ENCODE assay signal across 18 cellular contexts in the genomic region with DNA sequence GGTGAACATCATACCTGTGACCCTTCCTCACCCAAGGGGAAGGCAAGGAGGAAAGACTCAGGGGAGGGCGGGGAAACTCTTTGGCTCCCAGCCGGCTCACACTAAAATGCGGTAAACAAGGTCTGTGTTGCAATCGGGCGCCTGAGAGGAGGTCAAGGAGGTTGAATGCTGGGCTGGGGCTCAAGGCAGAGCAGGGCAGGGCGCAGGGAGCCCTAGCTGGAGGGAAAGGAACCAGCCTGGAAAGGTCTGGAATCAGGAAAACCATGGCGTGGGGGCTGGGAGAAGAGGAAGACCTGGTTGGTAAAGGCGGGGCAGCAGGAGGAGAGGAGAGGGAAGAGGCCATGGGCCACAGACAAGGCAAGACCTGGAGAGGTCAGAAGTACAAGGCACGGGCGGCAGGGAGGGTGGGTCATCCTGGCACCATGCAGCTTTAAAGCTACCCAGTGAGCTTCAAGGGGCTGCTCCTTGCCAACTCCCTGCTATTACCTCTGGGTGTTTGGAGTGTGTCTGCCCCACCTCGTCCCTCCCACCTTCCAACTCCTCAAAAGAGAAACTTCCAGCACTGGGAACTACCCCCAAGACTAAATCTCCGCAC. TPM values are rescaled to one million over a fixed set of nuclear protein-coding genes. Genes with fewer than 3 reads are reported as not detected.
A peak's percentile ranks its signal among the peaks of the same experiment; 100 is the strongest.
DNase-seq lines count a peak whose midpoint lies in the region; ATAC-seq, FAIRE-seq and TF ChIP-seq lines count a peak whose summit lies in the region.
"Had no signal": no experiment of that assay in that cellular context is flagged by ENCODE, and none has a peak within 500 bp of the region (broad histone marks: within the 10 kb centered on the region; RNA-seq: fewer than 3 reads in every experiment).

No MANE protein-coding gene starts in this region.

- WGBS in H1 (ENCODE audit: extremely low coverage in 1 of 2, insufficient coverage in 1 of 2, insufficient read length in 1 of 2, insufficient replicate concordance in 2 of 2, low coverage in 1 of 2, low lambda C conversion rate in 2 of 2, missing lambda C conversion rate in 1 of 2), 2 experiments, result 79% methylated on average over 12 of the region's 12 CpGs; no CpG with 5 or more reads in 1 of the 2 experiments

- H3K4me1 ChIP-seq in H1 (replicated peaks in 1 of 4; ENCODE audit: control insufficient read depth in 3 of 4, insufficient read depth in 4 of 4, low read length in 3 of 4) (peaks cover 0 to 10% (median 0%) of the 10 kb centered on the region in 4 experiments; a peak in 4 of 7 replicates), mucosa of stomach (ENCODE audit: control insufficient read depth, insufficient read depth, low read length) (peaks cover 85% of the 10 kb centered on the region), upper lobe of right lung (peaks cover 48% of the 10 kb centered on the region)

- ATAC-seq in upper lobe of right lung, result peak; percentile 74

- no peak for TF ChIP-seq EP300 in H1 (IDR thresholded peaks at IDR 0.05; ENCODE audit: borderline replicate concordance in 1 of 2, low read depth in 2 of 2, low read length in 2 of 2)

- H2BK120ac ChIP-seq in H1 (replicated peaks; ENCODE audit: low read depth, low read length), result no peak overlapping the region

- no peaks in the 10 kb centered on the region for H3K36me3 ChIP-seq in H1 (ENCODE audit: control insufficient read depth in 2 of 4, insufficient read depth in 4 of 4, low read length in 3 of 4)
- H3K36me3 ChIP-seq in mucosa of stomach (ENCODE audit: control insufficient read depth, insufficient read depth, low read length), result no peaks in the 10 kb centered on the region
- H3K36me3 ChIP-seq in upper lobe of right lung, result no peaks in the 10 kb centered on the region
- H3K36me3 ChIP-seq: heart right ventricle, SJSA1, thoracic aorta had no signal

- 0 out of 4 replicates have a peak, but pooled peaks cover 0 to 2% of the 10 kb centered on the region in 2 experiments for H3K9me3 ChIP-seq in H1 (ENCODE audit: insufficient read depth in 2 of 2, low read depth in 1 of 2, low read length in 1 of 2)
- H3K9me3 ChIP-seq in mucosa of stomach (ENCODE audit: control insufficient read depth, low read length), result no peaks in the 10 kb centered on the region
- no peaks in the 10 kb centered on the region for H3K9me3 ChIP-seq in upper lobe of right lung
- H3K9me3 ChIP-seq: heart right ventricle, thoracic aorta had no signal

- no peaks in the 10 kb centered on the region for H3K79me1 ChIP-seq in H1 (ENCODE audit: low read depth, low read length)

- H3K9me3 Mint-ChIP-seq in activated CD4-positive, alpha-beta memory T cell treated with anti-CD3 and anti-CD28 coated beads, Interleukin-2, amount 10 ng/mL, durations not matched to agents 7 days and 5 days, result no peaks in the 10 kb centered on the region

- no peak overlapping the region for H2BK15ac ChIP-seq in H1 (ENCODE audit: low read length)

- no peak overlapping the region for H3K4me2 ChIP-seq in H1 (ENCODE audit: insufficient read depth in 1 of 2, low read depth in 2 of 2, low read length in 2 of 2)

- POLR2A ChIA-PET in H1 (lab: Charles Lee; ENCODE audit: partially characterized antibody), result no interaction called here
- POLR2A ChIA-PET in activated CD4-positive, alpha-beta memory T cell treated with anti-CD3 and anti-CD28 coated beads, Interleukin-2, amount 10 ng/mL, durations not matched to agents 7 days and 5 days (lab: Charles Lee), result no interaction called here

- no peak overlapping the region; the same call in 1 of the 2 replicates for H3K18ac ChIP-seq in H1 (ENCODE audit: extremely low read depth, low read length)

- H3K36me3 Mint-ChIP-seq in activated CD4-positive, alpha-beta memory T cell treated with anti-CD3 and anti-CD28 coated beads, Interleukin-2, amount 10 ng/mL, durations not matched to agents 7 days and 5 days (ENCODE audit: low read depth), result no peaks in the 10 kb centered on the region

- no peak overlapping the region for H3K56ac ChIP-seq in H1 (replicated peaks; ENCODE audit: insufficient read length, low read depth, low read length)

- no peak for TF ChIP-seq POLR2A in H1 (IDR thresholded peaks at IDR 0.05; ENCODE audit: control extremely low read depth in 1 of 2, low read depth in 2 of 2, low read length in 2 of 2)

- H3K27me3 Mint-ChIP-seq in activated CD4-positive, alpha-beta memory T cell treated with anti-CD3 and anti-CD28 coated beads, Interleukin-2, amount 10 ng/mL, durations not matched to agents 7 days and 5 days, result peaks cover 62% of the 10 kb centered on the region

- H3K27ac ChIP-seq in H1 (ENCODE audit: low read depth, low read length) (no peak overlapping the region), upper lobe of right lung (peak overlapping the region; percentile 72)
- H3K27ac ChIP-seq: heart right ventricle, SJSA1, thoracic aorta, VCaP had no signal

- no peak overlapping the region for H2BK5ac ChIP-seq in H1 (ENCODE audit: low read depth, low read length)

- H3K4me3 Mint-ChIP-seq in activated CD4-positive, alpha-beta memory T cell treated with anti-CD3 and anti-CD28 coated beads, Interleukin-2, amount 10 ng/mL, durations not matched to agents 7 days and 5 days, result no peak overlapping the region

- H3K4me1 Mint-ChIP-seq in activated CD4-positive, alpha-beta memory T cell treated with anti-CD3 and anti-CD28 coated beads, Interleukin-2, amount 10 ng/mL, durations not matched to agents 7 days and 5 days, result peaks cover 1% of the 10 kb centered on the region

- no peak overlapping the region for H2AFZ ChIP-seq in H1 (ENCODE audit: low read length)

- DNase-seq in activated CD8-positive, alpha-beta memory T cell treated with anti-CD3 and anti-CD28 coated beads for 24 hours, result peak; percentile 32
- no peak for DNase-seq in activated CD8-positive, alpha-beta memory T cell treated with anti-CD3 and anti-CD28 coated beads, Interleukin-2, amount 50 U/mL, for 48 hours
- DNase-seq in H1 (ENCODE audit: low read depth in 1 of 2, low spot score in 2 of 2), result no peak
- peak; percentile 90 for DNase-seq in upper lobe of right lung
- no peak for DNase-seq in GM13976 (ENCODE audit: low spot score)
- DNase-seq in activated CD4-positive, alpha-beta memory T cell treated with anti-CD3 and anti-CD28 coated beads, Interleukin-2, amount 10 ng/mL, durations not matched to agents 7 days and 5 days, result no peak
- no peak for DNase-seq in DMS79 (lab: John Stamatoyannopoulos, UW)
- DNase-seq: activated T-cell treated with anti-CD3 and anti-CD28 coated beads for 4 hours, amniotic stem cell, heart right ventricle, NCI-H1436 treated with DMSO at 0.1 percent for 48 hours, NCI-H774 had no signal

- H3K27ac Mint-ChIP-seq in activated CD4-positive, alpha-beta memory T cell treated with anti-CD3 and anti-CD28 coated beads, Interleukin-2, amount 10 ng/mL, durations not matched to agents 7 days and 5 days, result no peak overlapping the region

- no peak overlapping the region for H3K23ac ChIP-seq in H1 (ENCODE audit: insufficient read length)

- peak overlapping the region; percentile 71 for H2BK12ac ChIP-seq in H1 (ENCODE audit: low read depth, low read length)

- no peak overlapping the region for H3K4me3 ChIP-seq in H1 (ENCODE audit: extremely low read depth in 1 of 4, insufficient read depth in 2 of 4, low read depth in 3 of 4, low read length in 4 of 4)
- no peak overlapping the region for H3K4me3 ChIP-seq in mucosa of stomach (ENCODE audit: low read length)
- H3K4me3 ChIP-seq in upper lobe of right lung, result no peak overlapping the region
- H3K4me3 ChIP-seq: heart right ventricle, SJSA1, thoracic aorta had no signal

- no peak for TF ChIP-seq RAD21 in H1 (IDR thresholded peaks at IDR 0.05 in 1 of 2, conservative IDR thresholded peaks at IDR 0.05 in 1 of 2; ENCODE audit: low read depth in 2 of 2, low read length in 2 of 2)

- H2AK5ac ChIP-seq in H1 (ENCODE audit: low read depth, low read length), result no peak overlapping the region

- TF ChIP-seq CTCF in H1 (IDR thresholded peaks at IDR 0.05; ENCODE audit: control extremely low read depth in 1 of 3, insufficient read depth in 1 of 3, low read depth in 1 of 3, low read length in 3 of 3) (no peak), upper lobe of right lung (IDR thresholded peaks at IDR 0.05) (no peak), GM13976 (IDR thresholded peaks at IDR 0.05; ENCODE audit: borderline replicate concordance, control extremely low read depth, extremely low read depth, insufficient read depth, missing control alignments) (no peak)

- no peak overlapping the region; the same call in 1 of the 2 replicates for H4K8ac ChIP-seq in H1 (ENCODE audit: extremely low read depth, insufficient read depth, low read length)

- no peak overlapping the region for H2BK20ac ChIP-seq in H1 (ENCODE audit: low read length)

- no peak overlapping the region for H3K14ac ChIP-seq in H1 (ENCODE audit: insufficient read length)

- peaks cover 0 to 6% (median 2%) of the 10 kb centered on the region in 4 experiments; a peak in 6 of 7 replicates for H3K27me3 ChIP-seq in H1 (replicated peaks in 1 of 4; ENCODE audit: control insufficient read depth in 3 of 4, extremely low read depth in 1 of 4, insufficient read depth in 3 of 4, low read length in 3 of 4)
- H3K27me3 ChIP-seq in mucosa of stomach (ENCODE audit: control insufficient read depth, insufficient read depth, low read length), result no peaks in the 10 kb centered on the region
- H3K27me3 ChIP-seq in upper lobe of right lung, result no peaks in the 10 kb centered on the region

- in situ Hi-C loops in GM13976 (cut with MboI; ENCODE audit: low sequenced_read_pairs, unreplicated experiment), result no loop called here

- no peak for FAIRE-seq in H1 (lab: Jason Lieb, UNC)
- FAIRE-seq: endometrium had no signal

- CTCF ChIA-PET in H1 (lab: Charles Lee; ENCODE audit: partially characterized antibody), result interaction anchor here (0.8 kb wide), 1 partner anchor 22 kb away, joined by 3 read pairs; no protein-coding TSS in a partner anchor
- CTCF ChIA-PET in activated CD4-positive, alpha-beta memory T cell treated with anti-CD3 and anti-CD28 coated beads, Interleukin-2, amount 10 ng/mL, durations not matched to agents 7 days and 5 days (lab: Charles Lee), result no interaction called here

- H4K20me1 ChIP-seq in H1 (replicated peaks in 1 of 2; ENCODE audit: control insufficient read depth in 1 of 2, insufficient read depth in 2 of 2, low read length in 2 of 2), result no peaks in the 10 kb centered on the region

- no peaks in the 10 kb centered on the region for H3K79me2 ChIP-seq in H1 (ENCODE audit: control insufficient read depth in 1 of 2, insufficient read depth in 2 of 2, low read length in 2 of 2)

- H3K9ac ChIP-seq in H1 (replicated peaks in 1 of 4; ENCODE audit: extremely low read depth in 1 of 4, low read depth in 3 of 4, low read length in 3 of 4) (no peak overlapping the region), mucosa of stomach (ENCODE audit: low read length) (peak overlapping the region; percentile 55)

- H4K91ac ChIP-seq in H1 (replicated peaks; ENCODE audit: insufficient read length, low read length), result no peak overlapping the region

- H3K23me2 ChIP-seq in H1 (ENCODE audit: low read depth, low read length), result peaks cover 5% of the 10 kb centered on the region; the same call in 1 of the 2 replicates

- intact Hi-C loops in upper lobe of right lung (cut with DNase I), result no loop called here

- H4K5ac ChIP-seq in H1 (ENCODE audit: insufficient read length, low read depth, low read length), result no peak overlapping the region

- no peak overlapping the region for H3K4ac ChIP-seq in H1 (replicated peaks; ENCODE audit: insufficient read length, low read depth, low read length)

RNA-seq across cellular contexts. Expression of gene TMEM37, which starts 4.8 kb away (rescaled TPM):
- 9.9 and 11.0 TPM in 2 replicates for total RNA-seq in H1 (2021; fragmentation: NEBNext Ultra II Directional; extraction: Animal tissue kit (Norgen Biotek cat#: 25700))
- 16.2 and 20.4 TPM in 2 replicates for polyA plus RNA-seq in H1 (2011; rRNA removed)
- polyA plus RNA-seq in H1 (2011; cell fraction: cytosol; rRNA removed), result 13.4 TPM
- 13.5 TPM for polyA plus RNA-seq in H1 (2011; cell fraction: nucleus; rRNA removed)
- 7.9 to 9.4 TPM (median 8.6 TPM) in 4 replicates for polyA plus RNA-seq in H1 (2012, experiment 1 of 2)
- polyA plus RNA-seq in H1 (2012, experiment 2 of 2), result 12.2 TPM
- polyA plus RNA-seq in H1 (2013, experiment 1 of 2), result 9.0 TPM
- polyA plus RNA-seq in H1 (2013, experiment 2 of 2), result 10.0 TPM
- 6.5 and 8.2 TPM in 2 replicates for polyA minus RNA-seq in H1 (2011; rRNA and poly(A)+ RNA removed)
- 4.6 TPM for polyA minus RNA-seq in H1 (2011; cell fraction: cytosol; rRNA and poly(A)+ RNA removed)
- 9.5 TPM for polyA minus RNA-seq in H1 (2011; cell fraction: nucleus; rRNA and poly(A)+ RNA removed)
- 23.8 TPM for total RNA-seq in upper lobe of right lung
- not detected for total RNA-seq in activated CD4-positive, alpha-beta memory T cell treated with anti-CD3 and anti-CD28 coated beads, Interleukin-2, amount 10 ng/mL, durations not matched to agents 7 days and 5 days
- total RNA-seq: mononuclear cell, SJSA1 had no signal

Comparison
In these comparisons a context has a peak if more than half of its experiments do, and no peak if none do; other contexts are left out.
1. DNase-seq: peak in activated CD8-positive, alpha-beta memory T cell treated with anti-CD3 and anti-CD28 coated beads for 24 hours (single experiment) and upper lobe of right lung (single experiment); none in activated CD8-positive, alpha-beta memory T cell treated with anti-CD3 and anti-CD28 coated beads, Interleukin-2, amount 50 U/mL, for 48 hours (single experiment), H1 (0 of 2), GM13976 (single experiment), activated CD4-positive, alpha-beta memory T cell treated with anti-CD3 and anti-CD28 coated beads, Interleukin-2, amount 10 ng/mL, durations not matched to agents 7 days and 5 days (single experiment) and DMS79 (single experiment).
2. RNA of gene TMEM37, which starts 4.8 kb away (total RNA-seq): 23.8 TPM in upper lobe of right lung (single experiment) and 9.9 to 11.0 TPM in H1; not detected in activated CD4-positive, alpha-beta memory T cell treated with anti-CD3 and anti-CD28 coated beads, Interleukin-2, amount 10 ng/mL, durations not matched to agents 7 days and 5 days; every median in the first group is over 10 times any median in the second.